ENCODE assay signal across 1 cellular context in genomic region chr19:5967994-5968430, GRCh38.
TF ChIP-seq lines count a peak whose summit lies in the region.

No MANE protein-coding gene starts in this region.

TF ChIP-seq in H1, 55 proteins besides CTCF, POLR2A, EP300 and RAD21:
- TF ChIP-seq E2F6 (IDR thresholded peaks at IDR 0.05) (no peak), MAFK (IDR thresholded peaks at IDR 0.05; ENCODE audit: low read depth, low read length) (peak; percentile 54), BACH1 (IDR thresholded peaks at IDR 0.05; ENCODE audit: low read length) (peak; percentile 32; the same call in 1 of the 2 replicates), JUND (IDR thresholded peaks at IDR 0.05; ENCODE audit: low read length) (no peak), SIN3A (conservative IDR thresholded peaks at IDR 0.05 in 1 of 2, IDR thresholded peaks at IDR 0.05 in 1 of 2; ENCODE audit: low read depth in 1 of 2, low read length in 2 of 2) (peak; percentile 30 to 62; a peak in 1 of 4 replicates), YY1 (IDR thresholded peaks at IDR 0.05; ENCODE audit: low read depth, low read length) (0 out of 2 replicates have a peak, but pooled peaks have one; percentile 19), CEBPB (IDR thresholded peaks at IDR 0.05; ENCODE audit: low read depth, low read length) (peak; percentile 43; the same call in 1 of the 2 replicates), JUN (IDR thresholded peaks at IDR 0.05; ENCODE audit: low read depth, low read length) (no peak), SP1 (IDR thresholded peaks at IDR 0.05; ENCODE audit: low read depth, low read length) (0 out of 2 replicates have a peak, but pooled peaks have one; percentile 43)
